ENCODE assay signal across 9 cellular contexts in genomic region chr6:10837692-10837996, GRCh38. TPM values are rescaled to one million over a fixed set of nuclear protein-coding genes. Genes with fewer than 3 reads are reported as not detected.
DNase-seq lines count a peak whose midpoint lies in the region; ATAC-seq and TF ChIP-seq lines count a peak whose summit lies in the region.
"Had no signal": no experiment of that assay in that cellular context is flagged by ENCODE, and none has a peak within 500 bp of the region (broad histone marks: within the 10 kb centered on the region; RNA-seq: fewer than 3 reads in every experiment).

No MANE protein-coding gene starts in this region.

- intact Hi-C loops in Caco-2 (cut with micrococcal nuclease; ENCODE audit: unreplicated experiment) (loop anchor here (5.0 kb wide), 1 partner anchor 230 kb away; no protein-coding TSS in a partner anchor), left ventricle myocardium superior (cut with micrococcal nuclease) (no loop called here), gastrocnemius medialis (cut with DNase I; ENCODE audit: low total_unique reads) (no loop called here)

- DNase-seq in Caco-2 (peak in 1 of 2 experiments; percentile 24), left ventricle myocardium superior (no peak), gastrocnemius medialis (no peak), Ammon's horn (ENCODE audit: low spot score) (no peak), mucosa of gallbladder (ENCODE audit: low spot score) (no peak)
- DNase-seq in activated T-cell treated with anti-CD3 and anti-CD28 coated beads, Interleukin-2, amount 50 U/mL, for 24 hours = peak; percentile 44

- H3K9me3 Mint-ChIP-seq in Caco-2 (ENCODE audit: unreplicated experiment) = peaks cover 9% of the 10 kb centered on the region
- peaks cover 0 to 6% (median 3%) of the 10 kb centered on the region in 3 donors for H3K9me3 Mint-ChIP-seq in IgD-negative memory B cell
- peaks cover 6% of the 10 kb centered on the region for H3K9me3 Mint-ChIP-seq in activated T-cell treated with anti-CD3 and anti-CD28 coated beads, Interleukin-2, amount 50 U/mL, for 24 hours

- no peak for TF ChIP-seq CTCF in Caco-2 (IDR thresholded peaks at IDR 0.05; ENCODE audit: insufficient read depth in 1 of 2, low read depth in 1 of 2, low read length in 1 of 2, severe bottlenecking in 1 of 2, unreplicated experiment in 1 of 2)
- TF ChIP-seq CTCF in gastrocnemius medialis (IDR thresholded peaks at IDR 0.05 in 4 of 5, conservative IDR thresholded peaks at IDR 0.05 in 1 of 5) = no peak

- H3K36me3 ChIP-seq in Caco-2 (ENCODE audit: control insufficient read depth, insufficient read depth, low read length) (no peaks in the 10 kb centered on the region), gastrocnemius medialis (no peaks in the 10 kb centered on the region)

- no peak for TF ChIP-seq POLR2A in gastrocnemius medialis (IDR thresholded peaks at IDR 0.05)

- H3K27ac ChIP-seq in gastrocnemius medialis = peak overlapping the region in 1 of 4 donors; percentile 30

- BruUV-seq in Caco-2 (replicated peaks; lab: Mats Ljungman, UMichigan) = no TSS peak

- H3K4me1 ChIP-seq in Caco-2 = peaks cover 5% of the 10 kb centered on the region
- peaks cover 7 to 9% of the 10 kb centered on the region in 2 donors for H3K4me1 ChIP-seq in gastrocnemius medialis

- no peaks in the 10 kb centered on the region for H3K4me1 Mint-ChIP-seq in Caco-2 (ENCODE audit: low read depth, unreplicated experiment)
- H3K4me1 Mint-ChIP-seq in IgD-negative memory B cell = peaks cover 9 to 22% (median 17%) of the 10 kb centered on the region in 3 donors
- peaks cover 27% of the 10 kb centered on the region for H3K4me1 Mint-ChIP-seq in activated T-cell treated with anti-CD3 and anti-CD28 coated beads, Interleukin-2, amount 50 U/mL, for 24 hours (ENCODE audit: low read depth)

- peak; percentile 35 for ATAC-seq in left ventricle myocardium superior
- peak in 1 of 2 donors; percentile 7 for ATAC-seq in gastrocnemius medialis
- no peak for ATAC-seq in GM21576 (IDR thresholded peaks at IDR 0.05; ENCODE audit: unreplicated experiment)

- CTCF ChIA-PET in Caco-2 (lab: Charles Lee) = no interaction called here

- in situ Hi-C loops in gastrocnemius medialis (cut with MboI; ENCODE audit: low sequenced_read_pairs in 4 of 4) = no loop called here

- H3K36me3 Mint-ChIP-seq in Caco-2 (ENCODE audit: insufficient read depth, unreplicated experiment) = no peaks in the 10 kb centered on the region
- H3K36me3 Mint-ChIP-seq in IgD-negative memory B cell = no peaks in the 10 kb centered on the region
- H3K36me3 Mint-ChIP-seq in activated T-cell treated with anti-CD3 and anti-CD28 coated beads, Interleukin-2, amount 50 U/mL, for 24 hours (ENCODE audit: low read depth) = no peaks in the 10 kb centered on the region

- POLR2A ChIA-PET in Caco-2 (lab: Charles Lee) = no interaction called here

- H3K27ac Mint-ChIP-seq in Caco-2 (ENCODE audit: unreplicated experiment) = peak overlapping the region; percentile 83
- H3K27ac Mint-ChIP-seq in IgD-negative memory B cell = peak overlapping the region; percentile 64 to 94 (median 89)
- H3K27ac Mint-ChIP-seq in activated T-cell treated with anti-CD3 and anti-CD28 coated beads, Interleukin-2, amount 50 U/mL, for 24 hours = peak overlapping the region; percentile 98

- H3K27me3 ChIP-seq in Caco-2 (replicated peaks; ENCODE audit: control insufficient read depth, insufficient read depth, low read length) = no peaks in the 10 kb centered on the region
- peaks cover 26 to 49% (median 42%) of the 10 kb centered on the region in 3 donors for H3K27me3 ChIP-seq in gastrocnemius medialis

- peak overlapping the region; percentile 89 for H3K4me3 Mint-ChIP-seq in Caco-2 (ENCODE audit: unreplicated experiment)
- peak overlapping the region; percentile 88 to 93 (median 90) for H3K4me3 Mint-ChIP-seq in IgD-negative memory B cell
- H3K4me3 Mint-ChIP-seq in activated T-cell treated with anti-CD3 and anti-CD28 coated beads, Interleukin-2, amount 50 U/mL, for 24 hours = peak overlapping the region; percentile 75

- H3K4me3 ChIP-seq in Caco-2 (ENCODE audit: low read depth, low read length) (peak overlapping the region; percentile 52), gastrocnemius medialis (peak overlapping the region; percentile 54 to 76 (median 70))

- H3K27me3 Mint-ChIP-seq in Caco-2 (ENCODE audit: insufficient read depth, unreplicated experiment) (peaks cover 12% of the 10 kb centered on the region), IgD-negative memory B cell (peaks cover 38% of the 10 kb centered on the region)
- peaks cover 74% of the 10 kb centered on the region for H3K27me3 Mint-ChIP-seq in activated T-cell treated with anti-CD3 and anti-CD28 coated beads, Interleukin-2, amount 50 U/mL, for 24 hours

- H3K9me3 ChIP-seq in Caco-2 (0 out of 2 replicates have a peak, but pooled peaks cover 9% of the 10 kb centered on the region), gastrocnemius medialis (no peaks in the 10 kb centered on the region)

RNA-seq across cellular contexts. Expression of gene MAK, which starts 0.7 kb away (rescaled TPM):
- 0.14 and 0.16 TPM in 2 replicates for total RNA-seq in Caco-2 (2022)
- polyA plus RNA-seq in IgD-negative memory B cell = 0.18 TPM
- total RNA-seq in left ventricle myocardium superior = 0.07 TPM
- not detected for total RNA-seq in gastrocnemius medialis
- total RNA-seq in mucosa of gallbladder = 0.09 TPM

RNA-seq across cellular contexts. Expression of gene GCM2, which starts 44.2 kb away (rescaled TPM):
- total RNA-seq in Caco-2 (2022) (not detected in 2 replicates), left ventricle myocardium superior (not detected), gastrocnemius medialis (not detected), mucosa of gallbladder (not detected)
- not detected for polyA plus RNA-seq in IgD-negative memory B cell
- total RNA-seq: NCI-H460 had no signal

RNA-seq across cellular contexts. Expression of gene SYCP2L, which starts 49.2 kb away (rescaled TPM):
- total RNA-seq in Caco-2 (2022) (0.12 and 0.20 TPM in 2 replicates), left ventricle myocardium superior (1.1 TPM), gastrocnemius medialis (under 1 TPM in 3 of 4 donors, not detected in 1; 0.07 to 0.82 (median 0.29) TPM), mucosa of gallbladder (0.37 TPM)
- polyA plus RNA-seq in IgD-negative memory B cell = not detected
